In the genomic region with DNA sequence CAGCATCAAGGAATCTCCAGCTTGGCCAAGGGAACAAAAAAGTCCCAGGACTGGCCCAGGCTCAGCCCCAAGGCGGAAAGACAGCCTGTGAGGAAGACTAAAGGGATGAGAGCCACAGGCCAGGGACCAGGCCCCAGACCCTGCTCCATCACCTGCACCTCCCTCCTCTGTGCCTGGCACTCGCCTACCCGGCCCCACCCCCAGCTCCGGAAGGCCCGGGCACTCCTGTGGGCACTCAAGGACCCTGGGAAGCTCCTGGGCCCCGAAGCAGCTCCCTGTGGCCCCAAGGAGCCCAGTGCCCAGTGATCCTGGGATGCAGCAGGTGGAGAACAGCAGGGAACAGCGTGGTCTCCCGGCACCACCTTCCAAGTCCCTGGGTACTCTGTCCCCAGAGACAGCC, we compare ENCODE assay signal across 17 cellular contexts. TPM values are rescaled to one million over a fixed set of nuclear protein-coding genes. Genes with fewer than 3 reads are reported as not detected.
A peak's percentile ranks its signal among the peaks of the same experiment; 100 is the strongest.
DNase-seq lines count a peak whose midpoint lies in the region; ATAC-seq and TF ChIP-seq lines count a peak whose summit lies in the region.
"Had no signal": no experiment of that assay in that cellular context is flagged by ENCODE, and none has a peak within 500 bp of the region (broad histone marks: within the 10 kb centered on the region; RNA-seq: fewer than 3 reads in every experiment).

No MANE protein-coding gene starts in this region.

- TF ChIP-seq CTCF in neural crest cell (conservative IDR thresholded peaks at IDR 0.05) (no peak), upper lobe of left lung (IDR thresholded peaks at IDR 0.05) (no peak)

- no peak for TF ChIP-seq EP300 in upper lobe of left lung (IDR thresholded peaks at IDR 0.05)

- POLR2A ChIA-PET in CD4-positive, alpha-beta memory T cell (lab: Charles Lee; ENCODE audit: partially characterized antibody) = no interaction called here

- H3K9me3 Mint-ChIP-seq in neural crest cell = no peaks in the 10 kb centered on the region
- peaks cover 0 to 2% (median 0%) of the 10 kb centered on the region in 8 donors for H3K9me3 Mint-ChIP-seq in CD4-positive, alpha-beta memory T cell
- H3K9me3 Mint-ChIP-seq: CD8-positive, alpha-beta T cell had no signal

- intact Hi-C loops in CD4-positive, alpha-beta memory T cell (cut with micrococcal nuclease) = no loop called here

- no peaks in the 10 kb centered on the region for H3K9me3 ChIP-seq in BLaER1 treated with 17β-estradiol and CSF1 and Interleukin-3, amounts not matched to agents 10 nM and 100 nM (replicated peaks in 1 of 11)
- H3K9me3 ChIP-seq in upper lobe of left lung = no peaks in the 10 kb centered on the region
- no peaks in the 10 kb centered on the region for H3K9me3 ChIP-seq in CD4-positive, alpha-beta memory T cell (ENCODE audit: control insufficient read depth in 1 of 2, low read length in 2 of 2)
- H3K9me3 ChIP-seq: BE2C, Caco-2 had no signal

- no peaks in the 10 kb centered on the region for H3K36me3 Mint-ChIP-seq in neural crest cell (ENCODE audit: low read depth)
- no peaks in the 10 kb centered on the region for H3K36me3 Mint-ChIP-seq in CD4-positive, alpha-beta memory T cell
- H3K36me3 Mint-ChIP-seq: CD14-positive monocyte; CD4-positive, CD25-positive, alpha-beta regulatory T cell; CD8-positive, alpha-beta T cell had no signal

- H3K4me1 Mint-ChIP-seq in neural crest cell = no peaks in the 10 kb centered on the region
- peaks cover 0 to 11% (median under 1%) of the 10 kb centered on the region in 4 donors for H3K4me1 Mint-ChIP-seq in CD4-positive, alpha-beta memory T cell

- TF ChIP-seq POLR2A in upper lobe of left lung (IDR thresholded peaks at IDR 0.05) = no peak

- peaks cover 30 to 49% (median 45%) of the 10 kb centered on the region in 10 experiments for H3K4me1 ChIP-seq in BLaER1 treated with 17β-estradiol and CSF1 and Interleukin-3, amounts not matched to agents 10 nM and 100 nM
- peaks cover 0 to 43% (median 27%) of the 10 kb centered on the region in 4 donors for H3K4me1 ChIP-seq in upper lobe of left lung
- no peaks in the 10 kb centered on the region for H3K4me1 ChIP-seq in CD4-positive, alpha-beta memory T cell (ENCODE audit: insufficient read depth, low read length)
- H3K4me1 ChIP-seq: BE2C, Caco-2 had no signal

- CTCF ChIA-PET in CD4-positive, alpha-beta memory T cell (lab: Charles Lee; ENCODE audit: partially characterized antibody) = no interaction called here

- no peak overlapping the region for H3K27ac ChIP-seq in BLaER1 treated with 17β-estradiol and CSF1 and Interleukin-3, amounts not matched to agents 10 nM and 100 nM
- H3K27ac ChIP-seq in upper lobe of left lung = peak overlapping the region in 3 of 4 donors; percentile 23 to 59 (median 36)
- H3K27ac ChIP-seq in CD4-positive, alpha-beta memory T cell (ENCODE audit: low read depth, low read length) = no peak overlapping the region

- DNase-seq in neural crest cell (ENCODE audit: low read depth, low spot score) (no peak), upper lobe of left lung (peak in 1 of 2 donors; percentile 54)
- no peak for DNase-seq in CD4-positive, alpha-beta memory T cell
- DNase-seq in stimulated activated CD4-positive, alpha-beta T cell treated with anti-CD3 and anti-CD28 coated beads, Interleukin-4, amount 100 ng/mL, for 24 hours = no peak
- DNase-seq: 8988T; ACHN; BE2C; C1 segment of cervical spinal cord; Caco-2; Calu3; CD4-positive, CD25-positive, alpha-beta regulatory T cell; CD8-positive, alpha-beta T cell; GF-D8 had no signal

- peak overlapping the region; percentile 27 for H3K27ac Mint-ChIP-seq in neural crest cell (ENCODE audit: unreplicated experiment)
- H3K27ac Mint-ChIP-seq in CD4-positive, alpha-beta memory T cell = no peak overlapping the region
- H3K27ac Mint-ChIP-seq: CD8-positive, alpha-beta T cell had no signal

- peak overlapping the region in 2 of 11 experiments; percentile 11 to 56; a peak in 4 of 22 replicates for H3K9ac ChIP-seq in BLaER1 treated with 17β-estradiol and CSF1 and Interleukin-3, amounts not matched to agents 10 nM and 100 nM

- H3K4me3 ChIP-seq in BLaER1 treated with 17β-estradiol and CSF1 and Interleukin-3, amounts not matched to agents 10 nM and 100 nM = no peak overlapping the region
- H3K4me3 ChIP-seq in upper lobe of left lung = no peak overlapping the region
- H3K4me3 ChIP-seq in CD4-positive, alpha-beta memory T cell (ENCODE audit: low read length in 2 of 2) = no peak overlapping the region

- 73% methylated on average over 4 of the region's 8 CpGs; no CpG with 5 or more reads in 1 of the 2 donors for WGBS in upper lobe of left lung, 2 donors

- peak overlapping the region; percentile 59 to 89 (median 84); a peak in 21 of 22 replicates for H3K4me2 ChIP-seq in BLaER1 treated with 17β-estradiol and CSF1 and Interleukin-3, amounts not matched to agents 10 nM and 100 nM

- H3K36me3 ChIP-seq in BLaER1 treated with 17β-estradiol and CSF1 and Interleukin-3, amounts not matched to agents 10 nM and 100 nM = no peaks in the 10 kb centered on the region
- H3K36me3 ChIP-seq in upper lobe of left lung = no peaks in the 10 kb centered on the region
- no peaks in the 10 kb centered on the region for H3K36me3 ChIP-seq in CD4-positive, alpha-beta memory T cell (ENCODE audit: insufficient read depth, low read length)
- H3K36me3 ChIP-seq: BE2C had no signal

- H3K27me3 Mint-ChIP-seq in neural crest cell (ENCODE audit: low read depth) = peaks cover 2% of the 10 kb centered on the region
- peaks cover 1 to 6% of the 10 kb centered on the region in 2 donors for H3K27me3 Mint-ChIP-seq in CD4-positive, alpha-beta memory T cell

- no peak for ATAC-seq in upper lobe of left lung (ENCODE audit: low FRiP score in 2 of 2)
- no peak for ATAC-seq in GM19397 (IDR thresholded peaks at IDR 0.05; ENCODE audit: unreplicated experiment)
- ATAC-seq: CD8-positive, alpha-beta T cell had no signal

- H3K4me3 Mint-ChIP-seq in neural crest cell = no peak overlapping the region
- no peak overlapping the region for H3K4me3 Mint-ChIP-seq in CD4-positive, alpha-beta memory T cell
- H3K4me3 Mint-ChIP-seq: CD4-positive, CD25-positive, alpha-beta regulatory T cell; CD8-positive, alpha-beta T cell had no signal

- H4K20me1 ChIP-seq in BLaER1 treated with 17β-estradiol and CSF1 and Interleukin-3, amounts not matched to agents 10 nM and 100 nM = peaks cover 0 to 44% (median 0%) of the 10 kb centered on the region in 11 experiments; a peak in 5 of 22 replicates

- peaks cover 0 to 26% (median 0%) of the 10 kb centered on the region in 11 experiments; a peak in 4 of 22 replicates for H3K27me3 ChIP-seq in BLaER1 treated with 17β-estradiol and CSF1 and Interleukin-3, amounts not matched to agents 10 nM and 100 nM
- no peaks in the 10 kb centered on the region for H3K27me3 ChIP-seq in upper lobe of left lung
- H3K27me3 ChIP-seq in CD4-positive, alpha-beta memory T cell (ENCODE audit: insufficient read depth, low read length) = no peaks in the 10 kb centered on the region
- H3K27me3 ChIP-seq: BE2C had no signal

RNA-seq across cellular contexts. Expression of a gene that starts 18.2 kb away (rescaled TPM):
- 0.09 and 0.27 TPM in 2 replicates for total RNA-seq in neural crest cell
- total RNA-seq in upper lobe of left lung = 1 to 10 TPM in 5 of 6 donors, under 1 TPM in 1; 0.37 to 9.1 (median 4.5) TPM
- under 1 TPM; 0.32 to 0.55 TPM for total RNA-seq in CD4-positive, alpha-beta memory T cell
- not detected for polyA plus RNA-seq in CD4-positive, alpha-beta memory T cell
- total RNA-seq: A673; CD8-positive, alpha-beta T cell had no signal
- polyA plus RNA-seq: CD14-positive monocyte; CD4-positive, CD25-positive, alpha-beta regulatory T cell had no signal

Comparison
In these comparisons a context has a peak if more than half of its experiments do, and no peak if none do; other contexts are left out.
1. H3K27ac ChIP-seq: peak in upper lobe of left lung (3 of 4); none in BLaER1 treated with 17β-estradiol and CSF1 and Interleukin-3, amounts not matched to agents 10 nM and 100 nM (0 of 11) and CD4-positive, alpha-beta memory T cell (single experiment).